ENCODE assay signal across 17 cellular contexts in genomic region chr13:111280226-111280625, GRCh38. TPM values are rescaled to one million over a fixed set of nuclear protein-coding genes. Genes with fewer than 3 reads are reported as not detected.
DNase-seq lines count a peak whose midpoint lies in the region; ATAC-seq, FAIRE-seq and TF ChIP-seq lines count a peak whose summit lies in the region.
"Had no signal": no experiment of that assay in that cellular context is flagged by ENCODE, and none has a peak within 500 bp of the region (broad histone marks: within the 10 kb centered on the region; RNA-seq: fewer than 3 reads in every experiment).

No MANE protein-coding gene starts in this region.

- TF ChIP-seq POLR2A in H54 (IDR thresholded peaks at IDR 0.05; ENCODE audit: low read depth, low read length) (no peak), breast epithelium (IDR thresholded peaks at IDR 0.05) (no peak)

- H3K4me1 ChIP-seq in astrocyte (ENCODE audit: insufficient read depth, low read length) (peaks cover 25% of the 10 kb centered on the region), lung (ENCODE audit: control insufficient read depth in 2 of 2, insufficient read depth in 2 of 2, low read length in 2 of 2) (peaks cover 2 to 10% of the 10 kb centered on the region in 2 donors), thoracic aorta (ENCODE audit: control insufficient read depth in 1 of 2, low read depth in 2 of 2) (peaks cover 23 to 53% of the 10 kb centered on the region in 2 donors), breast epithelium (no peaks in the 10 kb centered on the region)

- H3K27me3 ChIP-seq in astrocyte (ENCODE audit: insufficient read depth, low read length) (no peaks in the 10 kb centered on the region), lung (ENCODE audit: control insufficient read depth, insufficient read depth) (no peaks in the 10 kb centered on the region), thoracic aorta (replicated peaks; ENCODE audit: insufficient read depth) (no peaks in the 10 kb centered on the region), breast epithelium (no peaks in the 10 kb centered on the region)
- H3K27me3 ChIP-seq: BLaER1, MG63 had no signal

- DNase-seq in H54 (ENCODE audit: insufficient read length, low spot score): no peak
- DNase-seq in astrocyte (ENCODE audit: low read depth): no peak
- DNase-seq in lung (ENCODE audit: low spot score): peak; percentile 5
- DNase-seq in thoracic aorta (ENCODE audit: low spot score): no peak
- no peak for DNase-seq in breast epithelium (ENCODE audit: low spot score in 2 of 2)
- DNase-seq in GF-D8 (lab: John Stamatoyannopoulos, UW): no peak
- no peak for DNase-seq in sciatic nerve (ENCODE audit: low spot score)
- DNase-seq: MG63, NCI-H1092 treated with DMSO at 0.1 percent for 48 hours, NCI-H1694, NCI-H2107, NCI-H345 had no signal

- TF ChIP-seq CTCF in astrocyte (IDR thresholded peaks at IDR 0.05; ENCODE audit: insufficient read depth, low read depth, low read length): no peak
- TF ChIP-seq CTCF in lung (IDR thresholded peaks at IDR 0.05; ENCODE audit: control extremely low read depth, extremely low read depth): no peak
- TF ChIP-seq CTCF in thoracic aorta (IDR thresholded peaks at IDR 0.05): no peak
- TF ChIP-seq CTCF in breast epithelium (IDR thresholded peaks at IDR 0.05): no peak

- peak overlapping the region; percentile 75 for H3K4me2 ChIP-seq in astrocyte (ENCODE audit: low read length)
- H3K4me2 ChIP-seq: BLaER1 had no signal

- FAIRE-seq in H54 (lab: Jason Lieb, UNC) (peak; percentile 15), astrocyte (lab: Jason Lieb, UNC) (no peak)
- FAIRE-seq: HepG2 had no signal

- 93 to 96% methylated on average over 12 of the region's 12 CpGs for WGBS in lung, 2 donors

- no peaks in the 10 kb centered on the region for H4K20me1 ChIP-seq in astrocyte (ENCODE audit: insufficient read depth, low read length)

- H3K4me1 Mint-ChIP-seq in astrocyte (ENCODE audit: low read depth, unreplicated experiment): peaks cover 27% of the 10 kb centered on the region

- H3K27ac Mint-ChIP-seq in astrocyte (ENCODE audit: unreplicated experiment): no peak overlapping the region

- no peak overlapping the region for H3K4me3 Mint-ChIP-seq in astrocyte (ENCODE audit: unreplicated experiment)

- H2AFZ ChIP-seq in astrocyte (ENCODE audit: low read depth, low read length): no peak overlapping the region

- H3K9me3 ChIP-seq in astrocyte (ENCODE audit: insufficient read depth, low read depth, low read length) (no peaks in the 10 kb centered on the region), lung (ENCODE audit: control insufficient read depth in 2 of 2, insufficient read depth in 1 of 2, low read length in 1 of 2) (no peaks in the 10 kb centered on the region), thoracic aorta (no peaks in the 10 kb centered on the region), breast epithelium (no peaks in the 10 kb centered on the region)
- H3K9me3 ChIP-seq: BLaER1, MG63 had no signal

- ATAC-seq in lung (ENCODE audit: insufficient read depth, low FRiP score) (no peak), thoracic aorta (ENCODE audit: insufficient number of reproducible peaks, low FRiP score, low read depth) (no peak), sciatic nerve (no peak)
- ATAC-seq: HepG2 had no signal

- no peaks in the 10 kb centered on the region for H3K27me3 Mint-ChIP-seq in astrocyte (ENCODE audit: low read depth, unreplicated experiment)

- H3K4me3 ChIP-seq in astrocyte (ENCODE audit: insufficient read depth, low read depth, low read length) (peak overlapping the region; percentile 2), lung (no peak overlapping the region), thoracic aorta (no peak overlapping the region), breast epithelium (no peak overlapping the region)
- H3K4me3 ChIP-seq: BLaER1, MG63 had no signal

- H3K27ac ChIP-seq in astrocyte (ENCODE audit: low read depth, low read length) (peak overlapping the region; percentile 98), lung (ENCODE audit: low read depth in 1 of 2, low read length in 1 of 2) (no peak overlapping the region), thoracic aorta (peak overlapping the region; percentile 88 to 91), breast epithelium (no peak overlapping the region)
- H3K27ac ChIP-seq: BLaER1, RWPE1 had no signal

- H3K9me3 Mint-ChIP-seq in astrocyte (ENCODE audit: unreplicated experiment): no peaks in the 10 kb centered on the region

- H3K36me3 ChIP-seq in astrocyte (ENCODE audit: insufficient read depth, low read length) (peaks cover 30% of the 10 kb centered on the region), lung (ENCODE audit: control insufficient read depth in 2 of 2, insufficient read depth in 2 of 2, low read length in 2 of 2) (peaks cover 17 to 41% of the 10 kb centered on the region in 2 donors), thoracic aorta (peaks cover 26% of the 10 kb centered on the region), breast epithelium (peaks cover 5% of the 10 kb centered on the region)

- intact Hi-C loops in breast epithelium (cut with DNase I; ENCODE audit: low total_unique reads) (no loop called here), sciatic nerve (cut with DNase I) (no loop called here)

- peaks cover 17% of the 10 kb centered on the region for H3K36me3 Mint-ChIP-seq in astrocyte (ENCODE audit: low read depth, unreplicated experiment)

- peak overlapping the region; percentile 81 for H3K9ac ChIP-seq in astrocyte (ENCODE audit: low read length)
- H3K9ac ChIP-seq: BLaER1 had no signal

- peaks cover 20% of the 10 kb centered on the region for H3K79me2 ChIP-seq in astrocyte (ENCODE audit: insufficient read depth, low read length)

RNA-seq across cellular contexts. Expression of gene TEX29, which starts 40.2 kb away (rescaled TPM):
- total RNA-seq in astrocyte: 0.43 TPM in 1 of 2 replicates, not detected in the other
- under 1 TPM in 1 of 2 donors, not detected in 1; 0.25 TPM for total RNA-seq in lung
- under 1 TPM; 0.19 to 0.79 TPM for polyA plus RNA-seq in lung
- total RNA-seq in thoracic aorta: not detected
- under 1 TPM in 1 of 3 donors, not detected in 2; 0.64 TPM for total RNA-seq in breast epithelium
- total RNA-seq in sciatic nerve: 1.6 TPM
- total RNA-seq: Daoy, H4 had no signal

Comparison
In these comparisons a context has a peak if more than half of its experiments do, and no peak if none do; other contexts are left out.
1. H3K27ac ChIP-seq: peak in astrocyte (single experiment) and thoracic aorta (2 of 2); none in lung (0 of 2) and breast epithelium (0 of 2).